19 cellular contexts compared by ENCODE assay signal in the genomic region with DNA sequence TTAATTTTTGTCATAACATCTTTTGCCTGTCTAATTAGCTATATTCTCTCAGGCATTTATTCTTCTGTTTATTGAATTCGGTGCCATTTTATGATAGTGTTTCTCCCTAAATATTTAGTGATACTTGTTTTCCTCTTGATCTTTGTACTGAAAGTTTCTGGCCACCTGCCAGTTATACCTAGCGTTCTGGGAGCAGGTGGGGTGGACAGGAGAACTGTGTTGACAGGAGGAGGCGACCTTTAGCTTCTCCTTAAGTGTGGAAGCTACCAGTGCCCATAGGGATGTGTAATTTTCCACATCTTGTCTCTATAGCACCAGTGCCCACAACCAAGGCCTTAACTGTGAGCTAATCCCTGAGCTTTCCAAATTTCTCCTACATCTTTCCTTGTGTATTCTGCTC.
"Had no signal": no experiment of that assay in that cellular context is flagged by ENCODE, and none has a peak within 500 bp of the region (broad histone marks: within the 10 kb centered on the region; RNA-seq: fewer than 3 reads in every experiment).

No MANE protein-coding gene starts in this region.

- H3K27ac ChIP-seq: adrenal gland, neural progenitor cell, prostate gland, spleen, testis, uterus had no signal

- H3K27me3 ChIP-seq: adrenal gland, neural progenitor cell, spleen, testis, uterus had no signal

- H3K4me3 ChIP-seq: adrenal gland, neural progenitor cell, prostate gland, spleen, testis, uterus had no signal

- FAIRE-seq: astrocyte had no signal

- H3K9me3 ChIP-seq: adrenal gland, prostate gland, spleen, testis, uterus had no signal

- H3K36me3 ChIP-seq: adrenal gland, neural progenitor cell, prostate gland, spleen, uterus had no signal

- H3K4me1 ChIP-seq: adrenal gland, neural progenitor cell, prostate gland, spleen, testis, uterus had no signal

- ATAC-seq: activated naive CD4-positive, alpha-beta T cell treated with anti-CD3 and anti-CD28 coated beads, Interleukin-2, amount 50 U/mL, for 72 hours; activated T-helper 17 cell treated with anti-CD3 and anti-CD28 coated beads, Interleukin-2, amount 50 U/mL, for 72 hours; left ventricle myocardium superior; naive thymus-derived CD8-positive, alpha-beta T cell had no signal

- DNase-seq: activated CD4-positive, alpha-beta T cell treated with anti-CD3 and anti-CD28 coated beads for 1 hour; activated T-cell treated with anti-CD3 and anti-CD28 coated beads, Interleukin-2, amount 50 U/mL, for 1 hour; adrenal gland; effector memory CD4-positive, alpha-beta T cell; foreskin melanocyte; left ventricle myocardium superior; mammary epithelial cell; naive thymus-derived CD8-positive, alpha-beta T cell; spleen; stimulated activated CD4-positive, alpha-beta T cell treated with anti-CD3 and anti-CD28 coated beads, Interleukin-4, amount 100 ng/mL, for 1 hour; stimulated activated naive CD4-positive, alpha-beta T cell; testis; trophoblast cell; uterus had no signal
